In genomic region chr7:131272086-131272485, GRCh38 we compare ENCODE assay signal across 30 cellular contexts.
"Had no signal": no experiment of that assay in that cellular context is flagged by ENCODE, and none has a peak within 500 bp of the region (broad histone marks: within the 10 kb centered on the region; RNA-seq: fewer than 3 reads in every experiment).

No MANE protein-coding gene starts in this region.

- H3K9me3 Mint-ChIP-seq: activated CD4-positive, alpha-beta memory T cell treated with anti-CD3 and anti-CD28 coated beads for 36 hours; activated naive CD4-positive, alpha-beta T cell treated with anti-CD3 and anti-CD28 coated beads, Interleukin-2, amount 10 ng/mL, durations not matched to agents 7 days and 5 days had no signal

- H3K9me3 ChIP-seq: ascending aorta, breast epithelium, colonic mucosa had no signal

- ATAC-seq: activated CD4-positive, alpha-beta T cell treated with anti-CD3 and anti-CD28 coated beads for 36 hours; activated CD8-positive, alpha-beta memory T cell treated with anti-CD3 and anti-CD28 coated beads, Interleukin-2, amount 10 ng/mL, durations not matched to agents 7 days and 5 days; activated CD8-positive, alpha-beta T cell treated with anti-CD3 and anti-CD28 coated beads, Interleukin-2, amount 10 ng/mL, durations not matched to agents 7 days and 5 days; activated naive CD4-positive, alpha-beta T cell treated with anti-CD3 and anti-CD28 coated beads, Interleukin-2, amount 50 U/mL, for 72 hours; esophagus mucosa had no signal

- H3K4me3 Mint-ChIP-seq: activated CD4-positive, alpha-beta memory T cell treated with anti-CD3 and anti-CD28 coated beads for 36 hours; activated CD4-positive, alpha-beta T cell treated with anti-CD3 and anti-CD28 coated beads for 36 hours; activated CD4-positive, alpha-beta T cell treated with anti-CD3 and anti-CD28 coated beads, Interleukin-2, amount 10 ng/mL, durations not matched to agents 24 days and 14 days; activated CD8-positive, alpha-beta memory T cell treated with anti-CD3 and anti-CD28 coated beads, Interleukin-2, amount 10 ng/mL, durations not matched to agents 7 days and 5 days; activated CD8-positive, alpha-beta T cell treated with anti-CD3 and anti-CD28 coated beads, Interleukin-2, amount 10 ng/mL, durations not matched to agents 7 days and 5 days; activated naive CD4-positive, alpha-beta T cell treated with anti-CD3 and anti-CD28 coated beads, Interleukin-2, amount 10 ng/mL, durations not matched to agents 7 days and 5 days; activated naive CD8-positive, alpha-beta T cell treated with anti-CD3 and anti-CD28 coated beads, Interleukin-2, amount 10 ng/mL, durations not matched to agents 7 days and 5 days; activated T-helper 1 cell treated with anti-CD3 and anti-CD28 coated beads, Interleukin-12 subunit alpha, Interleukin-12 subunit beta, Interleukin-2, Interleukin-4 antibody, amounts not matched to agents 30 ng/mL and 10 ng/mL and 1 ng/mL, durations not matched to agents 14 hours and 24 hours and 36 hours; brain; endodermal cell had no signal

- H3K27ac ChIP-seq: ascending aorta, breast epithelium, cardiac muscle cell, colonic mucosa had no signal

- FAIRE-seq: frontal cortex had no signal

- H3K27me3 Mint-ChIP-seq: activated CD4-positive, alpha-beta T cell treated with anti-CD3 and anti-CD28 coated beads for 36 hours had no signal

- H3K27me3 ChIP-seq: ascending aorta, breast epithelium, cardiac muscle cell, colonic mucosa, dorsolateral prefrontal cortex had no signal

- DNase-seq: activated CD4-positive, alpha-beta memory T cell treated with anti-CD3 and anti-CD28 coated beads for 36 hours; activated CD4-positive, alpha-beta T cell treated with anti-CD3 and anti-CD28 coated beads for 36 hours; activated CD4-positive, alpha-beta T cell treated with anti-CD3 and anti-CD28 coated beads, Interleukin-2, amount 10 ng/mL, durations not matched to agents 24 days and 14 days; activated CD4-positive, CD25-positive, alpha-beta regulatory T cell; activated CD4-positive, CD25-positive, alpha-beta regulatory T cell treated with anti-CD3 and anti-CD28 coated beads, Interleukin-2, amount 50 U/mL, for 72 hours; activated CD8-positive, alpha-beta memory T cell treated with anti-CD3 and anti-CD28 coated beads, Interleukin-2, amount 10 ng/mL, durations not matched to agents 7 days and 5 days; activated CD8-positive, alpha-beta memory T cell treated with anti-CD3 and anti-CD28 coated beads, Interleukin-2, amount 50 U/mL, for 4 hours; activated CD8-positive, alpha-beta T cell treated with anti-CD3 and anti-CD28 coated beads, Interleukin-2, amount 10 ng/mL, durations not matched to agents 7 days and 5 days; activated gamma-delta T cell; activated naive CD4-positive, alpha-beta T cell; activated naive CD4-positive, alpha-beta T cell treated with anti-CD3 and anti-CD28 coated beads, Interleukin-2, amount 10 ng/mL, durations not matched to agents 7 days and 5 days; activated naive CD8-positive, alpha-beta T cell treated with anti-CD3 and anti-CD28 coated beads, Interleukin-2, amount 10 ng/mL, durations not matched to agents 7 days and 5 days; activated T-cell treated with anti-CD3 and anti-CD28 coated beads, Interleukin-2, amount 50 U/mL, for 1 hour; activated T-cell treated with anti-CD3 and anti-CD28 coated beads, Interleukin-2, amount 50 U/mL, for 48 hours; central memory CD4-positive, alpha-beta T cell; cerebellar nuclear complex; colonic mucosa; dorsolateral prefrontal cortex; effector memory CD4-positive, alpha-beta T cell; endodermal cell; foreskin fibroblast; T-helper 2 cell had no signal

- H3K4me1 ChIP-seq: ascending aorta, breast epithelium, colonic mucosa had no signal

- H3K4me3 ChIP-seq: ascending aorta, breast epithelium, cardiac muscle cell, colonic mucosa, dorsolateral prefrontal cortex had no signal

- H3K36me3 ChIP-seq: ascending aorta, breast epithelium, cardiac muscle cell, colonic mucosa had no signal

- H3K4me1 Mint-ChIP-seq: activated CD4-positive, alpha-beta T cell treated with anti-CD3 and anti-CD28 coated beads for 36 hours; activated CD4-positive, alpha-beta T cell treated with anti-CD3 and anti-CD28 coated beads, Interleukin-2, amount 10 ng/mL, durations not matched to agents 24 days and 14 days; activated CD8-positive, alpha-beta memory T cell treated with anti-CD3 and anti-CD28 coated beads, Interleukin-2, amount 10 ng/mL, durations not matched to agents 7 days and 5 days; activated naive CD4-positive, alpha-beta T cell treated with anti-CD3 and anti-CD28 coated beads, Interleukin-2, amount 10 ng/mL, durations not matched to agents 7 days and 5 days; activated naive CD8-positive, alpha-beta T cell treated with anti-CD3 and anti-CD28 coated beads, Interleukin-2, amount 10 ng/mL, durations not matched to agents 7 days and 5 days; brain; endodermal cell had no signal

- H3K27ac Mint-ChIP-seq: activated CD4-positive, alpha-beta memory T cell treated with anti-CD3 and anti-CD28 coated beads for 36 hours; activated CD4-positive, alpha-beta T cell treated with anti-CD3 and anti-CD28 coated beads for 36 hours; activated CD4-positive, alpha-beta T cell treated with anti-CD3 and anti-CD28 coated beads, Interleukin-2, amount 10 ng/mL, durations not matched to agents 24 days and 14 days; activated CD8-positive, alpha-beta memory T cell treated with anti-CD3 and anti-CD28 coated beads, Interleukin-2, amount 10 ng/mL, durations not matched to agents 7 days and 5 days; activated CD8-positive, alpha-beta T cell treated with anti-CD3 and anti-CD28 coated beads, Interleukin-2, amount 10 ng/mL, durations not matched to agents 7 days and 5 days; activated naive CD4-positive, alpha-beta T cell treated with anti-CD3 and anti-CD28 coated beads, Interleukin-2, amount 10 ng/mL, durations not matched to agents 7 days and 5 days; activated naive CD4-positive, alpha-beta T cell treated with anti-CD3 and anti-CD28 coated beads, Interleukin-2, amount 50 U/mL, for 72 hours; activated naive CD8-positive, alpha-beta T cell treated with anti-CD3 and anti-CD28 coated beads, Interleukin-2, amount 10 ng/mL, durations not matched to agents 7 days and 5 days; activated T-helper 1 cell treated with anti-CD3 and anti-CD28 coated beads, Interleukin-12 subunit alpha, Interleukin-12 subunit beta, Interleukin-2, Interleukin-4 antibody, amounts not matched to agents 30 ng/mL and 10 ng/mL and 1 ng/mL, durations not matched to agents 14 hours and 24 hours and 36 hours; brain; endodermal cell had no signal

- H3K36me3 Mint-ChIP-seq: activated CD4-positive, alpha-beta memory T cell treated with anti-CD3 and anti-CD28 coated beads for 36 hours; activated CD8-positive, alpha-beta memory T cell treated with anti-CD3 and anti-CD28 coated beads, Interleukin-2, amount 10 ng/mL, durations not matched to agents 7 days and 5 days; activated naive CD4-positive, alpha-beta T cell treated with anti-CD3 and anti-CD28 coated beads, Interleukin-2, amount 10 ng/mL, durations not matched to agents 7 days and 5 days; activated naive CD4-positive, alpha-beta T cell treated with anti-CD3 and anti-CD28 coated beads, Interleukin-2, amount 50 U/mL, for 72 hours; brain had no signal
